Comparison of ENCODE assay signal across 1 cellular context in the genomic region with DNA sequence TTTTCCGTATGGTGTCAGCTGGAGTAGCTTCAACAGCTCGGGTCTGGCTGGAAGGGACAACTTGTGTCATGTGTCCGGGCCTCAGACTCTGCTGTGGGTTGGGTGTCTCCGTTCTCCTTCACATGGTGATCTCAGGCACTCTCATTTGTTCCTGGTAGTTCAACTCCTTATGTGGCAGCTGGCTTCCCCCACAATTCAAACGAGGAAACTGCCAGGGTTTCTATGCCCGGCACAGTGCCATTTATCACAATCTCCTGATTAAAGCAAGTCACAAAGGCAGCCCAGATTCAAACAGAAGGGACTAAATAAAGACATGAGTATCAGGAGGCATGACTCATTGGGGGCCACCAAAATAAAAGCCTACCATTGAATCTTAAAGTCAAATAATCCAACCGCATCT.
A peak's percentile ranks its signal among the peaks of the same experiment; 100 is the strongest.
TF ChIP-seq lines count a peak whose summit lies in the region.

No MANE protein-coding gene starts in this region.

TF ChIP-seq in K562, 482 proteins besides CTCF, POLR2A, EP300 and RAD21:
- TF ChIP-seq MCM5 (IDR thresholded peaks at IDR 0.05; ENCODE audit: low read depth) (no peak), MYNN (IDR thresholded peaks at IDR 0.05) (0 out of 2 replicates have a peak, but pooled peaks have one; percentile 48), MYNN (CRISPR knock-in tag; IDR thresholded peaks at IDR 0.05) (no peak)
